12 cellular contexts compared by ENCODE assay signal in the genomic region with DNA sequence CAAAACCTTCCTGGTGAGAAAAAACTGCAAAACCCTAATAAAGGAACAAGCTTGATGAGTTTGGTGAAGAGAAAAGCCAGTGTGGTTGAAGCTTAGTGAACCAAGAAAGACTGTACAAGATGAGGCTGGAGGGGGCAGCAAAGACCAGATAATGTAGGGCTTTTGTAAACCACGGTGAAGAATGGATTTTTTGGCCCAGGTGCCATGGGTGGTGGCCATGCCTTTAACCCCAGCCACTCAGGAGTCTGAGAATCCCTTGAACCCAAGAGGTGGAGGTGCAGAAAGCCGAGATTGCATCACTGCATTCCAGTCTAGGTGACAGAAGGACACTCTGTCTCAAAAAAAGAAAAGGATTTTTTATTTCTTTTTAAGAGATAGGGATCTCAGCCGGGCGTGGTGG. TPM values are rescaled to one million over a fixed set of nuclear protein-coding genes. Genes with fewer than 3 reads are reported as not detected.
DNase-seq lines count a peak whose midpoint lies in the region; ATAC-seq and TF ChIP-seq lines count a peak whose summit lies in the region.
"Had no signal": no experiment of that assay in that cellular context is flagged by ENCODE, and none has a peak within 500 bp of the region (broad histone marks: within the 10 kb centered on the region; RNA-seq: fewer than 3 reads in every experiment).

No MANE protein-coding gene starts in this region.

- no peak overlapping the region for H3K4me3 Mint-ChIP-seq in Caco-2 (ENCODE audit: unreplicated experiment)
- H3K4me3 Mint-ChIP-seq: activated T-helper 17 cell treated with anti-CD3 and anti-CD28 coated beads, Interleukin-2, amount 50 U/mL, for 72 hours had no signal

- H3K27me3 ChIP-seq in Caco-2 (replicated peaks; ENCODE audit: control insufficient read depth, insufficient read depth, low read length): no peaks in the 10 kb centered on the region

- no peak for ATAC-seq in GM18861 (IDR thresholded peaks at IDR 0.05; ENCODE audit: unreplicated experiment)
- ATAC-seq in HG02798 (IDR thresholded peaks at IDR 0.05; ENCODE audit: poor library complexity, unreplicated experiment): no peak
- ATAC-seq: activated T-helper 17 cell treated with anti-CD3 and anti-CD28 coated beads, Interleukin-2, amount 50 U/mL, for 72 hours had no signal

- H3K4me3 ChIP-seq in Caco-2 (ENCODE audit: low read depth, low read length): no peak overlapping the region

- H3K36me3 ChIP-seq in Caco-2 (ENCODE audit: control insufficient read depth, insufficient read depth, low read length): peaks cover 2% of the 10 kb centered on the region; the same call in 1 of the 2 replicates

- H3K9me3 Mint-ChIP-seq in Caco-2 (ENCODE audit: unreplicated experiment): no peaks in the 10 kb centered on the region
- H3K9me3 Mint-ChIP-seq: activated T-helper 17 cell treated with anti-CD3 and anti-CD28 coated beads, Interleukin-2, amount 50 U/mL, for 72 hours had no signal

- POLR2A ChIA-PET in Caco-2 (lab: Charles Lee): no interaction called here

- H3K4me1 ChIP-seq in Caco-2: peaks cover 6% of the 10 kb centered on the region; the same call in 1 of the 2 replicates

- in situ Hi-C loops in GM13976 (cut with MboI; ENCODE audit: low sequenced_read_pairs, unreplicated experiment): loop anchor here (25.0 kb wide), 2 partner anchors 149 to 849 kb away; a partner anchor contains a TSS

- H3K4me1 Mint-ChIP-seq in Caco-2 (ENCODE audit: low read depth, unreplicated experiment): no peaks in the 10 kb centered on the region

- CTCF ChIA-PET in Caco-2 (lab: Charles Lee): interaction anchor here (0.6 to 1.7 kb wide), 5 partner anchors 18 to 623 kb away, joined by 3 to 8 read pairs (median 5); a partner anchor contains a TSS

- H3K36me3 Mint-ChIP-seq in Caco-2 (ENCODE audit: insufficient read depth, unreplicated experiment): peaks cover 36% of the 10 kb centered on the region

- DNase-seq in Caco-2 (peak; percentile 58 to 60), GM13976 (ENCODE audit: low spot score) (no peak), RKO (ENCODE audit: low spot score) (peak; percentile 35), glomerular visceral epithelial cell (ENCODE audit: extremely low spot score) (peak; percentile 25), NCI-H524 treated with DMSO at 0.1 percent for 48 hours (lab: John Stamatoyannopoulos, UW) (no peak), COLO668 (lab: John Stamatoyannopoulos, UW; ENCODE audit: unreplicated experiment) (no peak)
- DNase-seq: kidney; NCI-H1694 treated with DMSO at 0.1 percent for 48 hours; stimulated activated CD4-positive, alpha-beta T cell treated with anti-CD3 and anti-CD28 coated beads, Interleukin-15, amount 100 ng/mL, for 24 hours had no signal

- BruUV-seq in Caco-2 (replicated peaks; lab: Mats Ljungman, UMichigan): no TSS peak

- H3K27ac Mint-ChIP-seq in Caco-2 (ENCODE audit: unreplicated experiment): peak overlapping the region; percentile 70
- H3K27ac Mint-ChIP-seq: activated T-helper 17 cell treated with anti-CD3 and anti-CD28 coated beads, Interleukin-2, amount 50 U/mL, for 72 hours had no signal

- TF ChIP-seq CTCF in Caco-2 (IDR thresholded peaks at IDR 0.05; ENCODE audit: insufficient read depth in 1 of 2, low read depth in 1 of 2, low read length in 1 of 2, severe bottlenecking in 1 of 2, unreplicated experiment in 1 of 2) (peak in 1 of 2 experiments; percentile 28), GM13976 (IDR thresholded peaks at IDR 0.05; ENCODE audit: borderline replicate concordance, control extremely low read depth, extremely low read depth, insufficient read depth, missing control alignments) (peak; percentile 36)

- intact Hi-C loops in Caco-2 (cut with micrococcal nuclease; ENCODE audit: unreplicated experiment): loop anchor here (2.0 to 5.0 kb wide), 2 partner anchors 138 to 624 kb away; no protein-coding TSS in a partner anchor

- no peaks in the 10 kb centered on the region for H3K9me3 ChIP-seq in Caco-2

- H3K27me3 Mint-ChIP-seq in Caco-2 (ENCODE audit: insufficient read depth, unreplicated experiment): no peaks in the 10 kb centered on the region
- H3K27me3 Mint-ChIP-seq: activated T-helper 17 cell treated with anti-CD3 and anti-CD28 coated beads, Interleukin-2, amount 50 U/mL, for 72 hours had no signal

RNA-seq across cellular contexts. Expression of a gene that starts 5.0 kb away (rescaled TPM):
- total RNA-seq in Caco-2 (2022): 66.0 and 72.2 TPM in 2 replicates

RNA-seq across cellular contexts. Expression of a gene that starts 5.3 kb away (rescaled TPM):
- total RNA-seq in Caco-2 (2022): 21.0 and 22.1 TPM in 2 replicates

RNA-seq across cellular contexts. Expression of a gene that starts 13.2 kb away (rescaled TPM):
- 0.32 TPM in 1 of 2 replicates, not detected in the other for total RNA-seq in Caco-2 (2022)

RNA-seq across cellular contexts. Expression of a gene that starts 49.1 kb away (rescaled TPM):
- 29.2 and 29.7 TPM in 2 replicates for total RNA-seq in Caco-2 (2022)

RNA-seq across cellular contexts. Expression of a gene that starts 49.5 kb away (rescaled TPM):
- 150 and 152 TPM in 2 replicates for total RNA-seq in Caco-2 (2022)

Comparison
In these comparisons a context has a peak if more than half of its experiments do, and no peak if none do; other contexts are left out.
1. DNase-seq: peak in Caco-2 (2 of 2), RKO (single experiment) and glomerular visceral epithelial cell (single experiment); none in GM13976 (single experiment), NCI-H524 treated with DMSO at 0.1 percent for 48 hours (single experiment) and COLO668 (single experiment).